ENCODE assay signal across 1 cellular context in genomic region chr15:56886878-56887781, GRCh38.
TF ChIP-seq lines count a peak whose summit lies in the region.

No MANE protein-coding gene starts in this region.

TF ChIP-seq in HEK293, 187 proteins besides CTCF, POLR2A, EP300 and RAD21 (continued from another document and continues in another):
- no peak for TF ChIP-seq ATF2 (tag by site-specific recombination; IDR thresholded peaks at IDR 0.05; ENCODE audit: low read depth)
- TF ChIP-seq ZBTB21 (tag by site-specific recombination; IDR thresholded peaks at IDR 0.05), result no peak
- TF ChIP-seq GLIS2 (tag by site-specific recombination; IDR thresholded peaks at IDR 0.05), result peak; percentile 76
- peak; percentile 26; the same call in 1 of the 2 replicates for TF ChIP-seq INSM2 (tag by site-specific recombination; IDR thresholded peaks at IDR 0.05)
- TF ChIP-seq YY1 (tag by site-specific recombination; IDR thresholded peaks at IDR 0.05), result peak; percentile 73
- TF ChIP-seq ZNF830 (tag by site-specific recombination; IDR thresholded peaks at IDR 0.05; ENCODE audit: low read depth), result no peak
- no peak for TF ChIP-seq ZNF169 (tag by site-specific recombination; IDR thresholded peaks at IDR 0.05)
- no peak for TF ChIP-seq ZNF16 (tag by site-specific recombination; IDR thresholded peaks at IDR 0.05; ENCODE audit: low read depth)
- TF ChIP-seq HOXD13 (CRISPR knock-in tag; IDR thresholded peaks at IDR 0.05; ENCODE audit: borderline replicate concordance), result peak; percentile 31; the same call in 1 of the 2 replicates
- TF ChIP-seq GFI1B (tag by site-specific recombination; IDR thresholded peaks at IDR 0.05), result no peak
- TF ChIP-seq ZNF211 (tag by site-specific recombination; IDR thresholded peaks at IDR 0.05; ENCODE audit: low read depth), result no peak
- TF ChIP-seq ZBTB48 (tag by site-specific recombination; IDR thresholded peaks at IDR 0.05), result peak; percentile 89
- TF ChIP-seq ZNF488 (tag by site-specific recombination; IDR thresholded peaks at IDR 0.05), result no peak
- peak; percentile 76 for TF ChIP-seq ZNF37A (tag by site-specific recombination; IDR thresholded peaks at IDR 0.05)
- TF ChIP-seq ZFP3 (tag by site-specific recombination; IDR thresholded peaks at IDR 0.05; ENCODE audit: low read depth), result no peak
- TF ChIP-seq ZNF704 (tag by site-specific recombination; IDR thresholded peaks at IDR 0.05), result no peak
- TF ChIP-seq ZNF580 (tag by site-specific recombination; IDR thresholded peaks at IDR 0.05), result no peak
- no peak; the same call in none of the 2 replicates for TF ChIP-seq ZNF692 (tag by site-specific recombination; IDR thresholded peaks at IDR 0.05)
- TF ChIP-seq ZBTB49 (tag by site-specific recombination; IDR thresholded peaks at IDR 0.05; ENCODE audit: low read depth), result no peak
- TF ChIP-seq ZNF664 (tag by site-specific recombination; IDR thresholded peaks at IDR 0.05), result no peak
- no peak for TF ChIP-seq PRDM6 (tag by site-specific recombination; IDR thresholded peaks at IDR 0.05)
- peak; percentile 94 for TF ChIP-seq ZNF335 (tag by site-specific recombination; conservative IDR thresholded peaks at IDR 0.05)
- TF ChIP-seq ZNF776 (tag by site-specific recombination; IDR thresholded peaks at IDR 0.05; ENCODE audit: borderline replicate concordance), result no peak
- TF ChIP-seq ZIC2 (tag by site-specific recombination; IDR thresholded peaks at IDR 0.05), result peak; percentile 25; the same call in 1 of the 2 replicates
- TF ChIP-seq ZNF791 (tag by site-specific recombination; IDR thresholded peaks at IDR 0.05), result no peak
- TF ChIP-seq ZSCAN4 (tag by site-specific recombination; IDR thresholded peaks at IDR 0.05), result no peak
- 0 out of 2 replicates have a peak, but pooled peaks have one; percentile 9 for TF ChIP-seq ZNF362 (tag by site-specific recombination; IDR thresholded peaks at IDR 0.05)
- TF ChIP-seq KLF10 (tag by site-specific recombination; IDR thresholded peaks at IDR 0.05), result 0 out of 2 replicates have a peak, but pooled peaks have one; percentile 68
- TF ChIP-seq ZNF701 (tag by site-specific recombination; IDR thresholded peaks at IDR 0.05), result no peak
- no peak for TF ChIP-seq ZNF555 (tag by site-specific recombination; conservative IDR thresholded peaks at IDR 0.05)
- TF ChIP-seq ZNF19 (tag by site-specific recombination; IDR thresholded peaks at IDR 0.05; ENCODE audit: low read depth), result no peak
- peak; percentile 96 for TF ChIP-seq ZSCAN30 (tag by site-specific recombination; IDR thresholded peaks at IDR 0.05)
- no peak for TF ChIP-seq ZNF266 (tag by site-specific recombination; IDR thresholded peaks at IDR 0.05; ENCODE audit: low read depth)
- TF ChIP-seq ZNF610 (tag by site-specific recombination; IDR thresholded peaks at IDR 0.05; ENCODE audit: borderline replicate concordance), result no peak; the same call in 1 of the 2 replicates
- TF ChIP-seq ZNF600 (tag by site-specific recombination; IDR thresholded peaks at IDR 0.05), result peak; percentile 48
- TF ChIP-seq KLF7 (tag by site-specific recombination; IDR thresholded peaks at IDR 0.05; ENCODE audit: borderline replicate concordance), result no peak
- no peak for TF ChIP-seq FEZF1 (tag by site-specific recombination; IDR thresholded peaks at IDR 0.05)
- TF ChIP-seq ZNF777 (tag by site-specific recombination; IDR thresholded peaks at IDR 0.05; ENCODE audit: borderline replicate concordance), result no peak
- no peak for TF ChIP-seq TRIM28 (IDR thresholded peaks at IDR 0.05; ENCODE audit: borderline replicate concordance, low read length)
- TF ChIP-seq ELK4 (IDR thresholded peaks at IDR 0.05; ENCODE audit: borderline replicate concordance, low read depth, low read length), result no peak
- TF ChIP-seq ZNF843 (tag by site-specific recombination; IDR thresholded peaks at IDR 0.05), result 0 out of 2 replicates have a peak, but pooled peaks have one; percentile 11
- peak; percentile 92 for TF ChIP-seq SCRT2 (tag by site-specific recombination; IDR thresholded peaks at IDR 0.05)
- TF ChIP-seq SP3 (tag by site-specific recombination; IDR thresholded peaks at IDR 0.05), result peak; percentile 68
- TF ChIP-seq ZNF561 (tag by site-specific recombination; IDR thresholded peaks at IDR 0.05; ENCODE audit: borderline replicate concordance), result peak; percentile 94
- no peak for TF ChIP-seq ZNF214 (tag by site-specific recombination; IDR thresholded peaks at IDR 0.05; ENCODE audit: borderline replicate concordance)
- TF ChIP-seq ZNF629 (tag by site-specific recombination; IDR thresholded peaks at IDR 0.05), result peak; percentile 67
- no peak for TF ChIP-seq ZNF521 (tag by site-specific recombination; IDR thresholded peaks at IDR 0.05)
- no peak for TF ChIP-seq ZNF621 (tag by site-specific recombination; IDR thresholded peaks at IDR 0.05)
- TF ChIP-seq TCF7L2 (IDR thresholded peaks at IDR 0.05; ENCODE audit: borderline replicate concordance, low read depth, low read length), result no peak
- peak; percentile 65; the same call in 1 of the 2 replicates for TF ChIP-seq ZNF76 (tag by site-specific recombination; IDR thresholded peaks at IDR 0.05; ENCODE audit: borderline replicate concordance, low read depth)
- TF ChIP-seq ZSCAN16 (tag by site-specific recombination; IDR thresholded peaks at IDR 0.05), result no peak
- no peak for TF ChIP-seq ZNF560 (tag by site-specific recombination; IDR thresholded peaks at IDR 0.05; ENCODE audit: borderline replicate concordance)
- TF ChIP-seq ZBTB7A (tag by site-specific recombination; IDR thresholded peaks at IDR 0.05; ENCODE audit: low read depth), result no peak
- peak; percentile 54; the same call in 1 of the 2 replicates for TF ChIP-seq KLF1 (tag by site-specific recombination; IDR thresholded peaks at IDR 0.05)
- TF ChIP-seq ZNF670 (tag by site-specific recombination; IDR thresholded peaks at IDR 0.05; ENCODE audit: low read depth), result no peak
- TF ChIP-seq ZNF184 (tag by site-specific recombination; IDR thresholded peaks at IDR 0.05), result 0 out of 2 replicates have a peak, but pooled peaks have one; percentile 54
